Comparison of ENCODE assay signal across 1 cellular context in the genomic region with DNA sequence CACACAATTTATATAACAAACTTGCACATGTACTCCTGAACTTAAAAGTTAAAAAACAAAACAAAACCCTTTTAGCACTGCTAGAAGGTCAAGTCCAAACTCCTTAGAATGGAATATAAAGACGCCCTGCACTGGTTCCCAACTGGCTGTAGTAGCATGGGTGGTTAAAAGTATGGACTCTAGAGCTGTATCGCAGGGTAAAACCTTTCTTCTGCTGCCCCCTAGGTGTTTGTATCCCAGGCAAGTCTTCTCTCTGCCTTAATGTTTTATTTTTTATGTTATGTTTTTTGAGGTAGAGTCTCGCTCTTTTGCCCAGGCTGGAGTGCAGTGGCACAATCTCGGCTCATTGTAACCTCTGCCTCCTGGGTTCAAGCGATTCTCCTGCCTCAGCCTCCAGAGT.
TF ChIP-seq lines count a peak whose summit lies in the region.

No MANE protein-coding gene starts in this region.

TF ChIP-seq in GM23338, 12 proteins besides CTCF, POLR2A, EP300 and RAD21 (continued from another document):
- TF ChIP-seq EZH2 (IDR thresholded peaks at IDR 0.05; ENCODE audit: low read depth, unreplicated experiment) (no peak), STAT1 (IDR thresholded peaks at IDR 0.05; ENCODE audit: unreplicated experiment) (no peak)
